Comparison of ENCODE assay signal across 22 cellular contexts in the genomic region with DNA sequence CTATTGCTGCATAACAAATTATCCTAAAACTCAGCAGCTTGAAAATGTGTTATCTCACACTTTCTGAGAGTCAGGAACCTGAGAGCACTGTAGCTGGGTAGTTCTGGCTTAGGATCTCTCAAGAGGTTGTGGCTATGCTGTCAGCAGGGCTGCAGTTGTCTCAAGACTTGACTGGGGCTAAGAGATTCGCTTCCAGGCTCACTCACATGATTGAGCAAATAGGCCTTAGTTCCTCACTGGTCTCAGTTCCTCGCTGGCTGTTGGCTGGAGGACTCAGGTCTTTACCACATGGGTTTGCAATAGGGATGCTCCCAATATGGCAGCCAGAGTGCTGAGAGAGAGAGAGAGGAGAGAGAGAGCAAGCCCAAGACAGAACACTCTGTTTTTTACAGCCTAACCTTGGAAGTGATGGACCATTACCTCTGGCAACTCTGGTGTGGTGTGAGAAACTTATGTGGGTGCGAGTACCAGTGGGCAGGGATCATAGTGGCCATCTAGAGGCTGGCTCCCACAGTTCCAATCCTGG. TPM values are rescaled to one million over a fixed set of nuclear protein-coding genes. Genes with fewer than 3 reads are reported as not detected.
DNase-seq lines count a peak whose midpoint lies in the region; ATAC-seq, FAIRE-seq and TF ChIP-seq lines count a peak whose summit lies in the region.
"Had no signal": no experiment of that assay in that cellular context is flagged by ENCODE, and none has a peak within 500 bp of the region (broad histone marks: within the 10 kb centered on the region; RNA-seq: fewer than 3 reads in every experiment).

No MANE protein-coding gene starts in this region.

- H3K4me3 ChIP-seq in bronchial epithelial cell (ENCODE audit: low read depth, low read length) (no peak overlapping the region), esophagus muscularis mucosa (no peak overlapping the region)
- H3K4me3 ChIP-seq: HAP-1 had no signal

- TF ChIP-seq POLR2A in esophagus muscularis mucosa (IDR thresholded peaks at IDR 0.05; ENCODE audit: low read depth) = no peak

- no peaks in the 10 kb centered on the region for H3K36me3 ChIP-seq in bronchial epithelial cell (ENCODE audit: control insufficient read depth, insufficient read depth, low read length)
- no peaks in the 10 kb centered on the region for H3K36me3 ChIP-seq in esophagus muscularis mucosa
- H3K36me3 ChIP-seq: HAP-1 had no signal

- H3K36me3 Mint-ChIP-seq in activated naive CD4-positive, alpha-beta T cell treated with anti-CD3 and anti-CD28 coated beads, Interleukin-2, amount 10 ng/mL, durations not matched to agents 7 days and 5 days = no peaks in the 10 kb centered on the region
- H3K36me3 Mint-ChIP-seq: CD4-positive, CD25-positive, alpha-beta regulatory T cell had no signal

- peaks cover 16% of the 10 kb centered on the region for H3K27me3 Mint-ChIP-seq in activated naive CD4-positive, alpha-beta T cell treated with anti-CD3 and anti-CD28 coated beads, Interleukin-2, amount 10 ng/mL, durations not matched to agents 7 days and 5 days

- H3K27ac Mint-ChIP-seq in activated naive CD4-positive, alpha-beta T cell treated with anti-CD3 and anti-CD28 coated beads, Interleukin-2, amount 10 ng/mL, durations not matched to agents 7 days and 5 days = no peak overlapping the region
- H3K27ac Mint-ChIP-seq: CD4-positive, CD25-positive, alpha-beta regulatory T cell; CD8-positive, alpha-beta memory T cell; HFFc6 had no signal

- ATAC-seq in HG02970 (IDR thresholded peaks at IDR 0.05; ENCODE audit: low FRiP score, unreplicated experiment) = no peak

- H3K4me3 Mint-ChIP-seq in activated naive CD4-positive, alpha-beta T cell treated with anti-CD3 and anti-CD28 coated beads, Interleukin-2, amount 10 ng/mL, durations not matched to agents 7 days and 5 days = no peak overlapping the region
- H3K4me3 Mint-ChIP-seq: CD4-positive, CD25-positive, alpha-beta regulatory T cell; CD8-positive, alpha-beta memory T cell; HFFc6 had no signal

- no peak for TF ChIP-seq CTCF in bronchial epithelial cell (IDR thresholded peaks at IDR 0.05; ENCODE audit: insufficient read depth, low read length, severe bottlenecking)
- TF ChIP-seq CTCF in esophagus muscularis mucosa (IDR thresholded peaks at IDR 0.05) = no peak

- 74% methylated on average over 3 of the region's 3 CpGs for WGBS in esophagus muscularis mucosa

- no peak for TF ChIP-seq EP300 in esophagus muscularis mucosa (IDR thresholded peaks at IDR 0.05)

- H3K9me3 ChIP-seq in esophagus muscularis mucosa = peaks cover 0 to 7% (median 0%) of the 10 kb centered on the region in 4 donors

- peak; percentile 66 for FAIRE-seq in bronchial epithelial cell (lab: Jason Lieb, UNC)
- FAIRE-seq: D721Med, GM12891, GM18507, H54 had no signal

- H3K4me1 ChIP-seq in esophagus muscularis mucosa = no peaks in the 10 kb centered on the region
- H3K4me1 ChIP-seq: HAP-1 had no signal

- no peak overlapping the region for H3K27ac ChIP-seq in esophagus muscularis mucosa (replicated peaks in 1 of 4)

- CTCF ChIA-PET in activated naive CD4-positive, alpha-beta T cell treated with anti-CD3 and anti-CD28 coated beads, Interleukin-2, amount 10 ng/mL, durations not matched to agents 7 days and 5 days (lab: Charles Lee) = interaction anchor here (3.8 kb wide), 1 partner anchor 12 kb away, joined by 25 read pairs; no protein-coding TSS in a partner anchor

- no peaks in the 10 kb centered on the region for H3K27me3 ChIP-seq in bronchial epithelial cell (ENCODE audit: control insufficient read depth, insufficient read depth, low read length)
- peaks cover 0 to 4% (median 0%) of the 10 kb centered on the region in 4 donors for H3K27me3 ChIP-seq in esophagus muscularis mucosa

- peak; percentile 20 for DNase-seq in MV-4-11 (lab: John Stamatoyannopoulos, UW)
- no peak for DNase-seq in bronchial epithelial cell (ENCODE audit: low read depth)
- DNase-seq in esophagus muscularis mucosa (ENCODE audit: extremely low spot score) = peak; percentile 81
- DNase-seq in activated naive CD4-positive, alpha-beta T cell treated with anti-CD3 and anti-CD28 coated beads, Interleukin-2, amount 10 ng/mL, durations not matched to agents 7 days and 5 days = no peak
- DNase-seq in dermis blood vessel endothelial cell = no peak
- DNase-seq: C1 segment of cervical spinal cord; CD4-positive, CD25-positive, alpha-beta regulatory T cell; CD8-positive, alpha-beta memory T cell; DMS 273 treated with DMSO at 0.1 percent for 48 hours; DMS79; EL; GDM1; GOT3; HFFc6 had no signal

- intact Hi-C loops in esophagus muscularis mucosa (cut with DNase I) = no loop called here

- peaks cover 14% of the 10 kb centered on the region for H3K9me3 Mint-ChIP-seq in activated naive CD4-positive, alpha-beta T cell treated with anti-CD3 and anti-CD28 coated beads, Interleukin-2, amount 10 ng/mL, durations not matched to agents 7 days and 5 days

- H3K4me1 Mint-ChIP-seq in activated naive CD4-positive, alpha-beta T cell treated with anti-CD3 and anti-CD28 coated beads, Interleukin-2, amount 10 ng/mL, durations not matched to agents 7 days and 5 days = no peaks in the 10 kb centered on the region
- H3K4me1 Mint-ChIP-seq: CD4-positive, CD25-positive, alpha-beta regulatory T cell; CD8-positive, alpha-beta memory T cell had no signal

RNA-seq across cellular contexts. Expression of a gene that starts 15.9 kb away (rescaled TPM):
- total RNA-seq in bronchial epithelial cell = not detected in 2 replicates
- total RNA-seq in esophagus muscularis mucosa = under 1 TPM in 2 of 4 donors, not detected in 2; 0.63 to 0.66 TPM
- total RNA-seq in dermis blood vessel endothelial cell = 0.51 and 0.65 TPM in 2 replicates
- total RNA-seq: CD4-positive, CD25-positive, alpha-beta regulatory T cell had no signal

RNA-seq across cellular contexts. Expression of a gene that starts 41.6 kb away (rescaled TPM):
- total RNA-seq in bronchial epithelial cell (not detected in 2 replicates), esophagus muscularis mucosa (1 to 10 TPM in 3 of 4 donors, under 1 TPM in 1; 0.83 to 2.8 (median 2.0) TPM), dermis blood vessel endothelial cell (not detected in 2 replicates)
- total RNA-seq: A172; A673; CD4-positive, CD25-positive, alpha-beta regulatory T cell; HFFc6 had no signal

RNA-seq across cellular contexts. Expression of a gene that starts 52.6 kb away (rescaled TPM):
- 40.5 and 44.4 TPM in 2 replicates for total RNA-seq in bronchial epithelial cell
- 10 to 100 TPM; 15.9 to 30.2 (median 20.0) TPM for total RNA-seq in esophagus muscularis mucosa
- total RNA-seq in dermis blood vessel endothelial cell = 28.8 and 29.6 TPM in 2 replicates

Comparison
In these comparisons a context has a peak if more than half of its experiments do, and no peak if none do; other contexts are left out.
1. DNase-seq: peak in MV-4-11 (single experiment) and esophagus muscularis mucosa (single experiment); none in bronchial epithelial cell (single experiment), activated naive CD4-positive, alpha-beta T cell treated with anti-CD3 and anti-CD28 coated beads, Interleukin-2, amount 10 ng/mL, durations not matched to agents 7 days and 5 days (single experiment) and dermis blood vessel endothelial cell (single experiment).